In genomic region chr1:24119859-24120756, GRCh38 we compare ENCODE assay signal across 1 cellular context.
TF ChIP-seq lines count a peak whose summit lies in the region.

No MANE protein-coding gene starts in this region.

TF ChIP-seq in HepG2, 621 proteins besides CTCF, POLR2A, EP300 and RAD21 (continues in another document):
- TF ChIP-seq ASH2L (IDR thresholded peaks at IDR 0.05; ENCODE audit: insufficient read length, low read depth, low read length) (peak; percentile 58), ZSCAN25 (CRISPR knock-in tag; IDR thresholded peaks at IDR 0.05) (peak; percentile 28), TEAD3 (CRISPR knock-in tag; optimal IDR thresholded peaks at IDR 0.05; ENCODE audit: borderline replicate concordance) (peak; percentile 94), PAX8 (CRISPR knock-in tag; IDR thresholded peaks at IDR 0.05; ENCODE audit: borderline replicate concordance) (0 out of 2 replicates have a peak, but pooled peaks have one; percentile 32), HMGXB3 (CRISPR knock-in tag; IDR thresholded peaks at IDR 0.05; ENCODE audit: borderline replicate concordance) (no peak), NCOR1 (IDR thresholded peaks at IDR 0.05; ENCODE audit: borderline replicate concordance, low read length) (peak; percentile 77; the same call in 1 of the 2 replicates), ZNF142 (CRISPR knock-in tag; IDR thresholded peaks at IDR 0.05) (no peak), NBN (conservative IDR thresholded peaks at IDR 0.05) (no peak), ZNF230 (CRISPR knock-in tag; IDR thresholded peaks at IDR 0.05) (no peak; the same call in 1 of the 2 replicates), HDAC2 (CRISPR knock-in tag; IDR thresholded peaks at IDR 0.05) (peak; percentile 74), IRF2 (CRISPR knock-in tag; IDR thresholded peaks at IDR 0.05) (no peak), RBM22 (optimal IDR thresholded peaks at IDR 0.05; ENCODE audit: low read length) (no peak), ZNF556 (CRISPR knock-in tag; IDR thresholded peaks at IDR 0.05; ENCODE audit: borderline replicate concordance) (peak; percentile 73; the same call in 1 of the 2 replicates), GZF1 (CRISPR knock-in tag; IDR thresholded peaks at IDR 0.05) (peak; percentile 75; the same call in 1 of the 2 replicates), SRSF1 (optimal IDR thresholded peaks at IDR 0.05; ENCODE audit: low read depth, low read length) (peak; percentile 40), NFIB (CRISPR knock-in tag; IDR thresholded peaks at IDR 0.05; ENCODE audit: borderline replicate concordance) (0 out of 2 replicates have a peak, but pooled peaks have one; percentile 25), NRL (CRISPR knock-in tag; IDR thresholded peaks at IDR 0.05; ENCODE audit: borderline replicate concordance) (0 out of 2 replicates have a peak, but pooled peaks have one; percentile 32), HNRNPL (IDR thresholded peaks at IDR 0.05; ENCODE audit: low read depth, low read length) (0 out of 2 replicates have a peak, but pooled peaks have one; percentile 54), KDM6A (CRISPR knock-in tag; IDR thresholded peaks at IDR 0.05; ENCODE audit: low read depth) (0 out of 2 replicates have a peak, but pooled peaks have one; percentile 37), AKAP8 (CRISPR knock-in tag; IDR thresholded peaks at IDR 0.05) (0 out of 2 replicates have a peak, but pooled peaks have one; percentile 24), HIVEP1 (CRISPR knock-in tag; IDR thresholded peaks at IDR 0.05) (peak; percentile 64; the same call in 1 of the 2 replicates), MAZ (IDR thresholded peaks at IDR 0.05; ENCODE audit: borderline replicate concordance, low read depth, low read length) (peak; percentile 38; the same call in 1 of the 2 replicates), MAZ (CRISPR knock-in tag; IDR thresholded peaks at IDR 0.05; ENCODE audit: low read depth) (peak; percentile 62; the same call in 1 of the 2 replicates), SNAPC2 (CRISPR knock-in tag; IDR thresholded peaks at IDR 0.05) (peak; percentile 75; the same call in 1 of the 2 replicates), SMAD3 (CRISPR knock-in tag; IDR thresholded peaks at IDR 0.05) (peak; percentile 57; the same call in 1 of the 2 replicates), MXD4 (CRISPR knock-in tag; IDR thresholded peaks at IDR 0.05) (peak; percentile 33; the same call in 1 of the 2 replicates), ZNF572 (CRISPR knock-in tag; IDR thresholded peaks at IDR 0.05) (peak; percentile 29; the same call in 1 of the 2 replicates), PPARG (CRISPR knock-in tag; conservative IDR thresholded peaks at IDR 0.05) (0 out of 2 replicates have a peak, but pooled peaks have one; percentile 23), ZNF326 (CRISPR knock-in tag; IDR thresholded peaks at IDR 0.05; ENCODE audit: borderline replicate concordance) (no peak), ELF3 (CRISPR knock-in tag; IDR thresholded peaks at IDR 0.05) (peak; percentile 58), HNRNPH1 (optimal IDR thresholded peaks at IDR 0.05; ENCODE audit: low read depth, low read length) (no peak)
- TF ChIP-seq, protein P1, sequence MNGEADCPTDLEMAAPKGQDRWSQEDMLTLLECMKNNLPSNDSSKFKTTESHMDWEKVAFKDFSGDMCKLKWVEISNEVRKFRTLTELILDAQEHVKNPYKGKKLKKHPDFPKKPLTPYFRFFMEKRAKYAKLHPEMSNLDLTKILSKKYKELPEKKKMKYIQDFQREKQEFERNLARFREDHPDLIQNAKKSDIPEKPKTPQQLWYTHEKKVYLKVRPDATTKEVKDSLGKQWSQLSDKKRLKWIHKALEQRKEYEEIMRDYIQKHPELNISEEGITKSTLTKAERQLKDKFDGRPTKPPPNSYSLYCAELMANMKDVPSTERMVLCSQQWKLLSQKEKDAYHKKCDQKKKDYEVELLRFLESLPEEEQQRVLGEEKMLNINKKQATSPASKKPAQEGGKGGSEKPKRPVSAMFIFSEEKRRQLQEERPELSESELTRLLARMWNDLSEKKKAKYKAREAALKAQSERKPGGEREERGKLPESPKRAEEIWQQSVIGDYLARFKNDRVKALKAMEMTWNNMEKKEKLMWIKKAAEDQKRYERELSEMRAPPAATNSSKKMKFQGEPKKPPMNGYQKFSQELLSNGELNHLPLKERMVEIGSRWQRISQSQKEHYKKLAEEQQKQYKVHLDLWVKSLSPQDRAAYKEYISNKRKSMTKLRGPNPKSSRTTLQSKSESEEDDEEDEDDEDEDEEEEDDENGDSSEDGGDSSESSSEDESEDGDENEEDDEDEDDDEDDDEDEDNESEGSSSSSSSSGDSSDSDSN (CRISPR knock-in tag; IDR thresholded peaks at IDR 0.05): peak; percentile 15; the same call in 1 of the 2 replicates
- TF ChIP-seq, protein P2, sequence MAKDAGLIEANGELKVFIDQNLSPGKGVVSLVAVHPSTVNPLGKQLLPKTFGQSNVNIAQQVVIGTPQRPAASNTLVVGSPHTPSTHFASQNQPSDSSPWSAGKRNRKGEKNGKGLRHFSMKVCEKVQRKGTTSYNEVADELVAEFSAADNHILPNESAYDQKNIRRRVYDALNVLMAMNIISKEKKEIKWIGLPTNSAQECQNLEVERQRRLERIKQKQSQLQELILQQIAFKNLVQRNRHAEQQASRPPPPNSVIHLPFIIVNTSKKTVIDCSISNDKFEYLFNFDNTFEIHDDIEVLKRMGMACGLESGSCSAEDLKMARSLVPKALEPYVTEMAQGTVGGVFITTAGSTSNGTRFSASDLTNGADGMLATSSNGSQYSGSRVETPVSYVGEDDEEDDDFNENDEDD (CRISPR knock-in tag; IDR thresholded peaks at IDR 0.05; ENCODE audit: borderline replicate concordance): peak; percentile 36; the same call in 1 of the 2 replicates
- TF ChIP-seq, protein P3, sequence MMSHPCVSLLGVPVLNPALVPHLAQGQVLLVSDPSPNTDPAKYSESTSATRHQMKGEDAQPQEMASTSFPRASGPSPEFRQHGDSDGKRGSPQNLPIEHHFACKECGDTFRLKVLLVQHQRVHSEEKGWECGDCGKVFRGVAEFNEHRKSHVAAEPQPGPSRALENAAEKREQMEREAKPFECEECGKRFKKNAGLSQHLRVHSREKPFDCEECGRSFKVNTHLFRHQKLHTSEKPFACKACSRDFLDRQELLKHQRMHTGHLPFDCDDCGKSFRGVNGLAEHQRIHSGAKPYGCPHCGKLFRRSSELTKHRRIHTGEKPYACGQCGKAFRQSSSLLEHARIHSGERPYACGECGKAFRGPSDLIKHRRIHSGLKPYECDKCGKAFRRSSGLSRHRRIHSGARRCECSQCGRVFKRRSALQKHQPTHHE (CRISPR knock-in tag; IDR thresholded peaks at IDR 0.05; ENCODE audit: borderline replicate concordance): no peak
- TF ChIP-seq, protein P4, sequence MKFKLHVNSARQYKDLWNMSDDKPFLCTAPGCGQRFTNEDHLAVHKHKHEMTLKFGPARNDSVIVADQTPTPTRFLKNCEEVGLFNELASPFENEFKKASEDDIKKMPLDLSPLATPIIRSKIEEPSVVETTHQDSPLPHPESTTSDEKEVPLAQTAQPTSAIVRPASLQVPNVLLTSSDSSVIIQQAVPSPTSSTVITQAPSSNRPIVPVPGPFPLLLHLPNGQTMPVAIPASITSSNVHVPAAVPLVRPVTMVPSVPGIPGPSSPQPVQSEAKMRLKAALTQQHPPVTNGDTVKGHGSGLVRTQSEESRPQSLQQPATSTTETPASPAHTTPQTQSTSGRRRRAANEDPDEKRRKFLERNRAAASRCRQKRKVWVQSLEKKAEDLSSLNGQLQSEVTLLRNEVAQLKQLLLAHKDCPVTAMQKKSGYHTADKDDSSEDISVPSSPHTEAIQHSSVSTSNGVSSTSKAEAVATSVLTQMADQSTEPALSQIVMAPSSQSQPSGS (CRISPR knock-in tag; IDR thresholded peaks at IDR 0.05): peak; percentile 27; the same call in 1 of the 2 replicates
